10 cellular contexts compared by ENCODE assay signal in genomic region chr5:139492700-139493192, GRCh38. TPM values are rescaled to one million over a fixed set of nuclear protein-coding genes. Genes with fewer than 3 reads are reported as not detected.
A peak's percentile ranks its signal among the peaks of the same experiment; 100 is the strongest.
DNase-seq lines count a peak whose midpoint lies in the region; ATAC-seq and TF ChIP-seq lines count a peak whose summit lies in the region.
"Had no signal": no experiment of that assay in that cellular context is flagged by ENCODE, and none has a peak within 500 bp of the region (broad histone marks: within the 10 kb centered on the region; RNA-seq: fewer than 3 reads in every experiment).

No MANE protein-coding gene starts in this region.

- H3K36me3 Mint-ChIP-seq in activated naive CD4-positive, alpha-beta T cell treated with anti-CD3 and anti-CD28 coated beads, Interleukin-2, amount 50 U/mL, for 24 hours, result no peaks in the 10 kb centered on the region
- H3K36me3 Mint-ChIP-seq in T-cell, result no peaks in the 10 kb centered on the region
- H3K36me3 Mint-ChIP-seq in type B pancreatic cell, result no peaks in the 10 kb centered on the region

- peaks cover 33% of the 10 kb centered on the region for H3K4me1 Mint-ChIP-seq in activated naive CD4-positive, alpha-beta T cell treated with anti-CD3 and anti-CD28 coated beads, Interleukin-2, amount 50 U/mL, for 24 hours
- H3K4me1 Mint-ChIP-seq in T-cell, result peaks cover 23 to 31% (median 31%) of the 10 kb centered on the region in 3 donors
- H3K4me1 Mint-ChIP-seq in type B pancreatic cell (ENCODE audit: unreplicated experiment), result peaks cover 9% of the 10 kb centered on the region

- H3K9me3 Mint-ChIP-seq in activated naive CD4-positive, alpha-beta T cell treated with anti-CD3 and anti-CD28 coated beads, Interleukin-2, amount 50 U/mL, for 24 hours, result no peaks in the 10 kb centered on the region
- no peaks in the 10 kb centered on the region for H3K9me3 Mint-ChIP-seq in T-cell
- H3K9me3 Mint-ChIP-seq in type B pancreatic cell, result no peaks in the 10 kb centered on the region

- POLR2A ChIA-PET in T-cell (lab: Charles Lee), result no interaction called here

- CTCF ChIA-PET in T-cell (lab: Charles Lee), result no interaction called here

- no peaks in the 10 kb centered on the region for H3K27me3 Mint-ChIP-seq in activated naive CD4-positive, alpha-beta T cell treated with anti-CD3 and anti-CD28 coated beads, Interleukin-2, amount 50 U/mL, for 24 hours
- no peaks in the 10 kb centered on the region for H3K27me3 Mint-ChIP-seq in T-cell
- H3K27me3 Mint-ChIP-seq in type B pancreatic cell, result no peaks in the 10 kb centered on the region

- no peak for TF ChIP-seq CTCF in type B pancreatic cell (conservative IDR thresholded peaks at IDR 0.05)

- ATAC-seq in T-cell (replicated peaks in 1 of 4) (peak; percentile 68 to 76 (median 75)), left ventricle myocardium superior (peak; percentile 68), HG03280 (IDR thresholded peaks at IDR 0.05; ENCODE audit: unreplicated experiment) (no peak)

- peak overlapping the region; percentile 17 for H3K4me3 Mint-ChIP-seq in activated naive CD4-positive, alpha-beta T cell treated with anti-CD3 and anti-CD28 coated beads, Interleukin-2, amount 50 U/mL, for 24 hours
- H3K4me3 Mint-ChIP-seq in T-cell (peak overlapping the region in 1 of 3 donors; percentile 49), type B pancreatic cell (no peak overlapping the region)

- H3K27ac Mint-ChIP-seq in activated naive CD4-positive, alpha-beta T cell treated with anti-CD3 and anti-CD28 coated beads, Interleukin-2, amount 50 U/mL, for 24 hours, result no peak overlapping the region
- H3K27ac Mint-ChIP-seq in T-cell, result peak overlapping the region; percentile 63 to 64
- H3K27ac Mint-ChIP-seq in type B pancreatic cell, result peak overlapping the region; percentile 55

- DNase-seq in activated naive CD4-positive, alpha-beta T cell treated with anti-CD3 and anti-CD28 coated beads, Interleukin-2, amount 50 U/mL, for 16 hours, result no peak
- DNase-seq in T-cell (no peak), left ventricle myocardium superior (no peak), type B pancreatic cell (ENCODE audit: extremely low spot score, unreplicated experiment) (no peak), NCI-H82 (lab: John Stamatoyannopoulos, UW) (no peak), NCI-H146 treated with DMSO at 0.1 percent for 48 hours (lab: John Stamatoyannopoulos, UW; ENCODE audit: unreplicated experiment) (no peak)
- DNase-seq: activated CD4-positive, alpha-beta T cell treated with anti-CD3 and anti-CD28 coated beads, Interleukin-2, amount 50 U/mL, for 1 hour had no signal

- intact Hi-C loops in left ventricle myocardium superior (cut with micrococcal nuclease), result no loop called here

RNA-seq across cellular contexts. Expression of gene STING1, which starts 10.2 kb away (rescaled TPM):
- total RNA-seq in T-cell, result 100 to 1,000 TPM; 102 to 181 (median 138) TPM
- 46.3 TPM for total RNA-seq in left ventricle myocardium superior
- 4.1 and 7.7 TPM in 2 replicates for total RNA-seq in type B pancreatic cell (ENCODE audit: low replicate concordance)

RNA-seq across cellular contexts. Expression of gene SMIM33, which starts 21.9 kb away (rescaled TPM):
- total RNA-seq in T-cell, result 1 to 10 TPM in 1 of 5 donors, under 1 TPM in 4; 0.13 to 1.1 (median 0.47) TPM
- total RNA-seq in left ventricle myocardium superior, result not detected
- not detected in 2 replicates for total RNA-seq in type B pancreatic cell (ENCODE audit: low replicate concordance)
- total RNA-seq: cerebellum had no signal

RNA-seq across cellular contexts. Expression of gene ECSCR, which starts 30.2 kb away (rescaled TPM):
- under 1 TPM in 1 of 5 donors, not detected in 4; 0.70 TPM for total RNA-seq in T-cell
- total RNA-seq in left ventricle myocardium superior, result 20.6 TPM
- total RNA-seq in type B pancreatic cell (ENCODE audit: low replicate concordance), result not detected in 2 replicates

RNA-seq across cellular contexts. Expression of gene DNAJC18, which starts 53.4 kb away (rescaled TPM):
- 1 to 10 TPM; 4.7 to 7.2 (median 6.4) TPM for total RNA-seq in T-cell
- 10.5 TPM for total RNA-seq in left ventricle myocardium superior
- 9.4 and 25.8 TPM in 2 replicates for total RNA-seq in type B pancreatic cell (ENCODE audit: low replicate concordance)

Comparison
In these comparisons a context has a peak if more than half of its experiments do, and no peak if none do; other contexts are left out.
1. RNA of gene ECSCR, which starts 30.2 kb away (total RNA-seq): 20.6 TPM in left ventricle myocardium superior (single experiment); 0.70 TPM in T-cell and not detected in type B pancreatic cell; every median in the first group is over 10 times any median in the second.